ENCODE assay signal across 21 cellular contexts in the genomic region with DNA sequence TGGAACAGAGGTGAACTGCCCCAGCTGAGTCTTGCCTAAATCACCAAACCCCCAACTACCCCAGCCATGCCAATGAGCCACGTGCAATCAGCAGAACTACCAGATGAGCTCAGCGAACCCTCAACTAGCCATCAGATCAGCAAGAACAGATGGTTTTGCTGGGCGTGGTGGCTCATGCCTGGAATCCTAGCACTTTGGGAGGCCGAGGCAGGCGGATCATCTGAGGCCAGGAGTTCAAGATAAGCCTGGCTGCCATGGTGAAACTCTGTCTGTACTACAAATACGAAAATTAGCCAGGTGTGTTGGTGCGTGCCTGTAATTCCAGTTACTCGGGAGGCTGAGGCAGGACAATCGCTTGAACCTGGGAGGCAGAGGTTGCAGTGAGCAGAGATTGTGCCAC.
A peak's percentile ranks its signal among the peaks of the same experiment; 100 is the strongest.
DNase-seq lines count a peak whose midpoint lies in the region; TF ChIP-seq lines count a peak whose summit lies in the region.
"Had no signal": no experiment of that assay in that cellular context is flagged by ENCODE, and none has a peak within 500 bp of the region (broad histone marks: within the 10 kb centered on the region; RNA-seq: fewer than 3 reads in every experiment).

No MANE protein-coding gene starts in this region.

- peaks cover 10% of the 10 kb centered on the region for H3K27me3 Mint-ChIP-seq in neural progenitor cell (ENCODE audit: insufficient read depth, low read depth)
- H3K27me3 Mint-ChIP-seq in activated T-helper 2 cell treated with anti-CD3 and anti-CD28 coated beads, Interferon-gamma antibody, Interleukin-2, Interleukin-4, amounts not matched to agents 10 μg/mL and 5 μg/mL and 100 μg/mL, durations not matched to agents 14 hours and 24 hours and 36 hours (ENCODE audit: low read depth): no peaks in the 10 kb centered on the region
- H3K27me3 Mint-ChIP-seq: CD4-positive, alpha-beta T cell; CD8-positive, alpha-beta memory T cell had no signal

- no peak overlapping the region for H3K4me3 Mint-ChIP-seq in neural progenitor cell
- no peak overlapping the region for H3K4me3 Mint-ChIP-seq in activated T-helper 2 cell treated with anti-CD3 and anti-CD28 coated beads, Interferon-gamma antibody, Interleukin-2, Interleukin-4, amounts not matched to agents 10 μg/mL and 5 μg/mL and 100 μg/mL, durations not matched to agents 14 hours and 24 hours and 36 hours (ENCODE audit: low read depth)
- H3K4me3 Mint-ChIP-seq: CD14-positive monocyte; CD4-positive, alpha-beta T cell; CD8-positive, alpha-beta memory T cell had no signal

- H3K36me3 Mint-ChIP-seq in neural progenitor cell: no peaks in the 10 kb centered on the region
- H3K36me3 Mint-ChIP-seq in activated T-helper 2 cell treated with anti-CD3 and anti-CD28 coated beads, Interferon-gamma antibody, Interleukin-2, Interleukin-4, amounts not matched to agents 10 μg/mL and 5 μg/mL and 100 μg/mL, durations not matched to agents 14 hours and 24 hours and 36 hours (ENCODE audit: low read depth): no peaks in the 10 kb centered on the region
- H3K36me3 Mint-ChIP-seq: CD14-positive monocyte; CD8-positive, alpha-beta memory T cell had no signal

- peak; percentile 6 for DNase-seq in NCI-H82 (lab: John Stamatoyannopoulos, UW)
- no peak for DNase-seq in NCI-H82 treated with DMSO at 0.1 percent for 48 hours (lab: John Stamatoyannopoulos, UW; ENCODE audit: unreplicated experiment)
- peak; percentile 11 for DNase-seq in NCI-H446 treated with DMSO at 0.1 percent for 48 hours (lab: John Stamatoyannopoulos, UW)
- no peak for DNase-seq in neural progenitor cell (ENCODE audit: low spot score)
- no peak for DNase-seq in DMS79 treated with DMSO at 0.1 percent for 48 hours (lab: John Stamatoyannopoulos, UW)
- DNase-seq in activated T-helper 2 cell treated with anti-CD3 and anti-CD28 coated beads, Interferon-gamma antibody, Interleukin-2, Interleukin-4, amounts not matched to agents 10 μg/mL and 5 μg/mL and 100 μg/mL, durations not matched to agents 14 hours and 24 hours and 36 hours (ENCODE audit: low spot score): no peak
- DNase-seq: 8988T; ACHN; AML-193; BE2C; CD4-positive, alpha-beta T cell; CD8-positive, alpha-beta memory T cell; DMS 273 treated with DMSO at 0.1 percent for 48 hours; DMS79; GF-D8; GOT3; H7; HCEC 1CT had no signal

- H3K9me3 Mint-ChIP-seq in neural progenitor cell: peaks cover 16% of the 10 kb centered on the region
- peaks cover 11% of the 10 kb centered on the region for H3K9me3 Mint-ChIP-seq in activated T-helper 2 cell treated with anti-CD3 and anti-CD28 coated beads, Interferon-gamma antibody, Interleukin-2, Interleukin-4, amounts not matched to agents 10 μg/mL and 5 μg/mL and 100 μg/mL, durations not matched to agents 14 hours and 24 hours and 36 hours

- no peak overlapping the region for H3K4me2 ChIP-seq in neural progenitor cell
- H3K4me2 ChIP-seq: A549; BLaER1 treated with 17β-estradiol and CSF1 and Interleukin-3, amounts not matched to agents 10 nM and 100 nM had no signal

- H3K4me3 ChIP-seq in neural progenitor cell: no peak overlapping the region
- H3K4me3 ChIP-seq: A549; BLaER1 treated with 17β-estradiol and CSF1 and Interleukin-3, amounts not matched to agents 10 nM and 100 nM had no signal

- no peak overlapping the region for H3K27ac ChIP-seq in neural progenitor cell
- H3K27ac ChIP-seq: A549; BLaER1 treated with 17β-estradiol and CSF1 and Interleukin-3, amounts not matched to agents 10 nM and 100 nM had no signal

- peaks cover 20% of the 10 kb centered on the region for H3K4me1 ChIP-seq in neural progenitor cell
- H3K4me1 ChIP-seq: A549, BE2C had no signal

- H3K9ac ChIP-seq in neural progenitor cell: no peak overlapping the region
- H3K9ac ChIP-seq: BLaER1 treated with 17β-estradiol and CSF1 and Interleukin-3, amounts not matched to agents 10 nM and 100 nM had no signal

- H3F3A ChIP-seq in neural progenitor cell (ENCODE audit: low read depth): no peaks in the 10 kb centered on the region

- peak overlapping the region; percentile 38 for H3K27ac Mint-ChIP-seq in neural progenitor cell
- H3K27ac Mint-ChIP-seq in activated T-helper 2 cell treated with anti-CD3 and anti-CD28 coated beads, Interferon-gamma antibody, Interleukin-2, Interleukin-4, amounts not matched to agents 10 μg/mL and 5 μg/mL and 100 μg/mL, durations not matched to agents 14 hours and 24 hours and 36 hours: no peak overlapping the region
- H3K27ac Mint-ChIP-seq: CD4-positive, alpha-beta T cell; CD8-positive, alpha-beta memory T cell had no signal

- intact Hi-C loops in activated T-helper 2 cell treated with anti-CD3 and anti-CD28 coated beads, Interferon-gamma antibody, Interleukin-2, Interleukin-4, amounts not matched to agents 10 μg/mL and 5 μg/mL and 100 μg/mL, durations not matched to agents 14 hours and 24 hours and 36 hours (cut with micrococcal nuclease): no loop called here

- TF ChIP-seq CTCF in neural progenitor cell (IDR thresholded peaks at IDR 0.05): no peak

- H3K27me3 ChIP-seq in neural progenitor cell: no peaks in the 10 kb centered on the region
- H3K27me3 ChIP-seq: BE2C; BLaER1 treated with 17β-estradiol and CSF1 and Interleukin-3, amounts not matched to agents 10 nM and 100 nM had no signal

- H3K36me3 ChIP-seq in neural progenitor cell: no peaks in the 10 kb centered on the region
- H3K36me3 ChIP-seq: BE2C; BLaER1 treated with 17β-estradiol and CSF1 and Interleukin-3, amounts not matched to agents 10 nM and 100 nM had no signal

- H2AFZ ChIP-seq in neural progenitor cell (replicated peaks): no peak overlapping the region

- H3K4me1 Mint-ChIP-seq in neural progenitor cell: peaks cover 37% of the 10 kb centered on the region
- no peaks in the 10 kb centered on the region for H3K4me1 Mint-ChIP-seq in activated T-helper 2 cell treated with anti-CD3 and anti-CD28 coated beads, Interferon-gamma antibody, Interleukin-2, Interleukin-4, amounts not matched to agents 10 μg/mL and 5 μg/mL and 100 μg/mL, durations not matched to agents 14 hours and 24 hours and 36 hours (ENCODE audit: low read depth)
- H3K4me1 Mint-ChIP-seq: CD14-positive monocyte; CD8-positive, alpha-beta memory T cell had no signal

- no peaks in the 10 kb centered on the region for H4K20me1 ChIP-seq in neural progenitor cell (ENCODE audit: low read depth)
- H4K20me1 ChIP-seq: BLaER1 treated with 17β-estradiol and CSF1 and Interleukin-3, amounts not matched to agents 10 nM and 100 nM had no signal

- H3K79me2 ChIP-seq in neural progenitor cell (ENCODE audit: low read depth): no peaks in the 10 kb centered on the region

- H3K9me3 ChIP-seq in neural progenitor cell (ENCODE audit: low read depth): peaks cover 10% of the 10 kb centered on the region

Comparison
In these comparisons a context has a peak if more than half of its experiments do, and no peak if none do; other contexts are left out.
1. DNase-seq: peak in NCI-H82 (single experiment) and NCI-H446 treated with DMSO at 0.1 percent for 48 hours (single experiment); none in NCI-H82 treated with DMSO at 0.1 percent for 48 hours (single experiment), neural progenitor cell (single experiment), DMS79 treated with DMSO at 0.1 percent for 48 hours (single experiment) and activated T-helper 2 cell treated with anti-CD3 and anti-CD28 coated beads, Interferon-gamma antibody, Interleukin-2, Interleukin-4, amounts not matched to agents 10 μg/mL and 5 μg/mL and 100 μg/mL, durations not matched to agents 14 hours and 24 hours and 36 hours (single experiment).